In the genomic region with DNA sequence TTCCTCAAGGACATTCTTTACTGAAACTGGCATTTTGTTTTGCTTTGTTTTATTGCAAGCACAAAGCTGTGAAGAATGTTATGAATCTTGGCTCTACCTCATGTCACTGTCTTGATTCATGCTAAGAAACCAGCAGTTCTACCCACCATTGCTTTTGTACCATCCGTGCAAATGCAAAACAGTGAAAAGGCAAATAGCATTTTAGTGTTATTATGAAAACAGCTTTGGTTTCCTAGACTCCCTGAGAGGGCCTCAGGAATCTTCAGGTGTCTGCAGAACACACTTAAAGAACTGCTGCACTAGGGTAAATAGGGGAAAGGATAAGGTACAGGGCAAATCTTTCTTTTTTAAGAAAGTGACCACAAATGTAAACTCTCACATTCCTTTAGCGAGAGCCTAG, we compare ENCODE assay signal across 1 cellular context.
TF ChIP-seq lines count a peak whose summit lies in the region.

No MANE protein-coding gene starts in this region.

TF ChIP-seq in SK-N-SH, 30 proteins besides CTCF, POLR2A, EP300 and RAD21 (continued from another document):
- TF ChIP-seq JUND (IDR thresholded peaks at IDR 0.05) (no peak), SMC3 (IDR thresholded peaks at IDR 0.05; ENCODE audit: low read depth, low read length) (no peak)
